In genomic region chr1:24349891-24350290, GRCh38 we compare ENCODE assay signal across 23 cellular contexts. TPM values are rescaled to one million over a fixed set of nuclear protein-coding genes. Genes with fewer than 3 reads are reported as not detected.
A peak's percentile ranks its signal among the peaks of the same experiment; 100 is the strongest.
DNase-seq lines count a peak whose midpoint lies in the region; FAIRE-seq and TF ChIP-seq lines count a peak whose summit lies in the region.
"Had no signal": no experiment of that assay in that cellular context is flagged by ENCODE, and none has a peak within 500 bp of the region (broad histone marks: within the 10 kb centered on the region; RNA-seq: fewer than 3 reads in every experiment).

No MANE protein-coding gene starts in this region.

- H3K27ac Mint-ChIP-seq in activated CD4-positive, alpha-beta memory T cell treated with anti-CD3 and anti-CD28 coated beads for 36 hours, result peak overlapping the region; percentile 77
- no peak overlapping the region for H3K27ac Mint-ChIP-seq in activated CD4-positive, alpha-beta memory T cell treated with anti-CD3 and anti-CD28 coated beads, Interleukin-2, amount 10 ng/mL, durations not matched to agents 7 days and 5 days
- H3K27ac Mint-ChIP-seq: activated naive CD8-positive, alpha-beta T cell had no signal

- H3K4me3 Mint-ChIP-seq in activated CD4-positive, alpha-beta memory T cell treated with anti-CD3 and anti-CD28 coated beads for 36 hours, result no peak overlapping the region
- H3K4me3 Mint-ChIP-seq in activated CD4-positive, alpha-beta memory T cell treated with anti-CD3 and anti-CD28 coated beads, Interleukin-2, amount 10 ng/mL, durations not matched to agents 7 days and 5 days, result no peak overlapping the region
- H3K4me3 Mint-ChIP-seq: activated naive CD8-positive, alpha-beta T cell had no signal

- DNase-seq in activated CD4-positive, alpha-beta memory T cell treated with anti-CD3 and anti-CD28 coated beads for 36 hours, result peak; percentile 62
- DNase-seq in activated CD4-positive, alpha-beta memory T cell treated with anti-CD3 and anti-CD28 coated beads, Interleukin-2, amount 10 ng/mL, durations not matched to agents 7 days and 5 days, result no peak
- peak; percentile 34 to 49 for DNase-seq in activated T-cell treated with anti-CD3 and anti-CD28 coated beads, Interleukin-2, amount 50 U/mL, for 48 hours
- DNase-seq in fibroblast of mammary gland (ENCODE audit: low read depth) (peak; percentile 28), NCI-H2029 (lab: John Stamatoyannopoulos, UW) (no peak), GM19239 (ENCODE audit: insufficient read length, low spot score) (no peak), NCI-H1105 (lab: John Stamatoyannopoulos, UW) (no peak)
- DNase-seq in stimulated activated CD4-positive, alpha-beta T cell treated with anti-CD3 and anti-CD28 coated beads, TNF-alpha, amount 100 ng/mL, for 48 hours (ENCODE audit: low read depth in 3 of 3), result peak in 2 of 3 donors; percentile 10 to 17
- DNase-seq: dorsolateral prefrontal cortex, glutamatergic neuron, lower lobe of right lung, MV-4-11, NCI-H2081, NCI-H526, SHP77 treated with DMSO at 0.1 percent for 48 hours, small intestine, stomach had no signal

- CTCF ChIA-PET in activated CD4-positive, alpha-beta memory T cell treated with anti-CD3 and anti-CD28 coated beads for 36 hours (lab: Charles Lee), result interaction anchor here (0.6 to 3.4 kb wide), 3 partner anchors 41 to 200 kb away, joined by 3 to 18 read pairs (median 8); no protein-coding TSS in a partner anchor
- CTCF ChIA-PET in activated CD4-positive, alpha-beta memory T cell treated with anti-CD3 and anti-CD28 coated beads, Interleukin-2, amount 10 ng/mL, durations not matched to agents 7 days and 5 days (lab: Charles Lee), result interaction anchor here (1.5 kb wide), 1 partner anchor 200 kb away, joined by 3 read pairs; no protein-coding TSS in a partner anchor

- H3K36me3 Mint-ChIP-seq in activated CD4-positive, alpha-beta memory T cell treated with anti-CD3 and anti-CD28 coated beads for 36 hours, result no peaks in the 10 kb centered on the region
- H3K36me3 Mint-ChIP-seq in activated CD4-positive, alpha-beta memory T cell treated with anti-CD3 and anti-CD28 coated beads, Interleukin-2, amount 10 ng/mL, durations not matched to agents 7 days and 5 days (ENCODE audit: low read depth), result no peaks in the 10 kb centered on the region
- H3K36me3 Mint-ChIP-seq: activated naive CD8-positive, alpha-beta T cell had no signal

- FAIRE-seq in GM19239 (lab: Jason Lieb, UNC), result no peak
- FAIRE-seq: H1, small intestine had no signal

- intact Hi-C loops in activated CD4-positive, alpha-beta memory T cell treated with anti-CD3 and anti-CD28 coated beads for 36 hours (cut with micrococcal nuclease), result loop anchor here (2.0 kb wide), 1 partner anchor 29 kb away; no protein-coding TSS in a partner anchor

- TF ChIP-seq CTCF in fibroblast of mammary gland (conservative IDR thresholded peaks at IDR 0.05; ENCODE audit: control insufficient read depth, insufficient read depth, low read depth, low read length), result no peak

- no peak overlapping the region for H3K4me3 ChIP-seq in fibroblast of mammary gland (ENCODE audit: control insufficient read depth, low read depth, low read length)
- H3K4me3 ChIP-seq: breast epithelium, dorsolateral prefrontal cortex, esophagus muscularis mucosa, lower lobe of right lung, stomach had no signal

- H3K4me1 Mint-ChIP-seq in activated CD4-positive, alpha-beta memory T cell treated with anti-CD3 and anti-CD28 coated beads for 36 hours (ENCODE audit: low read depth), result peaks cover 36% of the 10 kb centered on the region
- peaks cover 29% of the 10 kb centered on the region for H3K4me1 Mint-ChIP-seq in activated CD4-positive, alpha-beta memory T cell treated with anti-CD3 and anti-CD28 coated beads, Interleukin-2, amount 10 ng/mL, durations not matched to agents 7 days and 5 days

- H3K9me3 Mint-ChIP-seq in activated CD4-positive, alpha-beta memory T cell treated with anti-CD3 and anti-CD28 coated beads for 36 hours, result no peaks in the 10 kb centered on the region
- no peaks in the 10 kb centered on the region for H3K9me3 Mint-ChIP-seq in activated CD4-positive, alpha-beta memory T cell treated with anti-CD3 and anti-CD28 coated beads, Interleukin-2, amount 10 ng/mL, durations not matched to agents 7 days and 5 days

- peaks cover 1% of the 10 kb centered on the region for H3K27me3 Mint-ChIP-seq in activated CD4-positive, alpha-beta memory T cell treated with anti-CD3 and anti-CD28 coated beads for 36 hours
- peaks cover 5% of the 10 kb centered on the region for H3K27me3 Mint-ChIP-seq in activated CD4-positive, alpha-beta memory T cell treated with anti-CD3 and anti-CD28 coated beads, Interleukin-2, amount 10 ng/mL, durations not matched to agents 7 days and 5 days

- POLR2A ChIA-PET in activated CD4-positive, alpha-beta memory T cell treated with anti-CD3 and anti-CD28 coated beads for 36 hours (lab: Charles Lee), result no interaction called here
- POLR2A ChIA-PET in activated CD4-positive, alpha-beta memory T cell treated with anti-CD3 and anti-CD28 coated beads, Interleukin-2, amount 10 ng/mL, durations not matched to agents 7 days and 5 days (lab: Charles Lee), result no interaction called here

RNA-seq across cellular contexts. Expression of gene GRHL3, which starts 30.7 kb away (rescaled TPM):
- total RNA-seq in activated CD4-positive, alpha-beta memory T cell treated with anti-CD3 and anti-CD28 coated beads for 36 hours, result not detected
- under 1 TPM in 1 of 2 experiments, not detected in 1; 0.10 TPM for total RNA-seq in activated CD4-positive, alpha-beta memory T cell treated with anti-CD3 and anti-CD28 coated beads, Interleukin-2, amount 10 ng/mL, durations not matched to agents 7 days and 5 days
- total RNA-seq: A673; esophagus muscularis mucosa; T-helper 2 cell treated with Interferon-gamma antibody and Interleukin-4, amounts not matched to agents 100 ng/mL and 5 ng/mL, for 36 hours had no signal

Comparison
In these comparisons a context has a peak if more than half of its experiments do, and no peak if none do; other contexts are left out.
1. DNase-seq: peak in activated CD4-positive, alpha-beta memory T cell treated with anti-CD3 and anti-CD28 coated beads for 36 hours (single experiment), activated T-cell treated with anti-CD3 and anti-CD28 coated beads, Interleukin-2, amount 50 U/mL, for 48 hours (2 of 2), fibroblast of mammary gland (single experiment) and stimulated activated CD4-positive, alpha-beta T cell treated with anti-CD3 and anti-CD28 coated beads, TNF-alpha, amount 100 ng/mL, for 48 hours (2 of 3); none in activated CD4-positive, alpha-beta memory T cell treated with anti-CD3 and anti-CD28 coated beads, Interleukin-2, amount 10 ng/mL, durations not matched to agents 7 days and 5 days (single experiment), NCI-H2029 (single experiment), GM19239 (single experiment) and NCI-H1105 (single experiment).